ENCODE assay signal across 24 cellular contexts in genomic region chr4:125722009-125722408, GRCh38.
DNase-seq lines count a peak whose midpoint lies in the region; ATAC-seq, FAIRE-seq and TF ChIP-seq lines count a peak whose summit lies in the region.
"Had no signal": no experiment of that assay in that cellular context is flagged by ENCODE, and none has a peak within 500 bp of the region (broad histone marks: within the 10 kb centered on the region; RNA-seq: fewer than 3 reads in every experiment).

No MANE protein-coding gene starts in this region.

- H3K27ac ChIP-seq in HepG2 (ENCODE audit: extremely low read length, insufficient read depth, low read length) (no peak overlapping the region), right lobe of liver (no peak overlapping the region), HCT116 (ENCODE audit: low read depth, low read length) (no peak overlapping the region), GM12878 (ENCODE audit: control insufficient read depth, insufficient read depth) (no peak overlapping the region), hepatocyte (no peak overlapping the region)
- no peak overlapping the region for H3K27ac ChIP-seq in CD8-positive, alpha-beta T cell (ENCODE audit: low read depth, low read length)
- H3K27ac ChIP-seq: BLaER1 treated with 17β-estradiol and CSF1 and Interleukin-3, amounts not matched to agents 10 nM and 100 nM; C4-2B had no signal

- WGBS in HepG2 (ENCODE audit: low lambda C conversion rate), result 89% methylated on average over 2 of the region's 2 CpGs
- WGBS in right lobe of liver (ENCODE audit: insufficient coverage, low coverage, low lambda C conversion rate, missing lambda C conversion rate), result 86% methylated on average over 2 of the region's 2 CpGs
- WGBS in GM12878 (ENCODE audit: insufficient coverage, insufficient replicate concordance, low lambda C conversion rate, missing lambda C conversion rate), result 77% methylated on average over 2 of the region's 2 CpGs
- WGBS in hepatocyte (ENCODE audit: low lambda C conversion rate, missing lambda C conversion rate), result 96% methylated on average over 2 of the region's 2 CpGs

- no peak overlapping the region for H3K27ac Mint-ChIP-seq in CD8-positive, alpha-beta T cell
- H3K27ac Mint-ChIP-seq: B cell; CD4-positive, alpha-beta T cell; CD8-positive, alpha-beta memory T cell had no signal

- POLR2A ChIA-PET in HepG2 (lab: Yijun Ruan, JAX) (no interaction called here), HCT116 (lab: Charles Lee) (no interaction called here), GM12878 (lab: Charles Lee) (no interaction called here)
- POLR2A ChIA-PET in CD8-positive, alpha-beta T cell (lab: Charles Lee), result no interaction called here

- TF ChIP-seq POLR2A in HepG2 (IDR thresholded peaks at IDR 0.05; ENCODE audit: insufficient read depth in 1 of 2, low read depth in 2 of 2, low read length in 2 of 2) (no peak), right lobe of liver (IDR thresholded peaks at IDR 0.05) (no peak), HCT116 (IDR thresholded peaks at IDR 0.05; ENCODE audit: borderline replicate concordance, extremely low read depth, insufficient read depth, insufficient read length) (no peak), GM12878 (IDR thresholded peaks at IDR 0.05; ENCODE audit: low read depth, low read length) (no peak)

- H3K4me1 ChIP-seq in HepG2 (ENCODE audit: insufficient read depth, low read length), result peaks cover 16% of the 10 kb centered on the region; the same call in 1 of the 2 replicates
- H3K4me1 ChIP-seq in right lobe of liver, result peaks cover 0 to 6% (median 0%) of the 10 kb centered on the region in 4 donors
- peaks cover 4 to 13% of the 10 kb centered on the region in 2 experiments; a peak in 3 of 4 replicates for H3K4me1 ChIP-seq in HCT116 (ENCODE audit: control insufficient read depth in 1 of 2, insufficient read depth in 2 of 2, low read length in 2 of 2)
- H3K4me1 ChIP-seq in GM12878 (ENCODE audit: control insufficient read depth, insufficient read depth, low read length), result no peaks in the 10 kb centered on the region
- H3K4me1 ChIP-seq in CD8-positive, alpha-beta T cell (ENCODE audit: insufficient read depth, low read length), result no peaks in the 10 kb centered on the region
- no peaks in the 10 kb centered on the region for H3K4me1 ChIP-seq in hepatocyte (ENCODE audit: insufficient read depth)
- H3K4me1 ChIP-seq: BLaER1 treated with 17β-estradiol and CSF1 and Interleukin-3, amounts not matched to agents 10 nM and 100 nM had no signal

- H3K9me3 Mint-ChIP-seq in CD8-positive, alpha-beta T cell, result no peaks in the 10 kb centered on the region

- BruUV-seq in HepG2 (replicated peaks; lab: Mats Ljungman, UMichigan) (no TSS peak), HCT116 (replicated peaks; lab: Mats Ljungman, UMichigan) (no TSS peak), GM12878 (replicated peaks; lab: Mats Ljungman, UMichigan) (no TSS peak)

- H3K4me3 ChIP-seq in HepG2 (replicated peaks in 1 of 3; ENCODE audit: insufficient read depth in 1 of 3, low read depth in 2 of 3, low read length in 3 of 3), result no peak overlapping the region
- no peak overlapping the region for H3K4me3 ChIP-seq in right lobe of liver
- no peak overlapping the region for H3K4me3 ChIP-seq in HCT116 (replicated peaks in 1 of 2; ENCODE audit: low read depth in 1 of 2, low read length in 2 of 2)
- H3K4me3 ChIP-seq in GM12878, result no peak overlapping the region
- H3K4me3 ChIP-seq in CD8-positive, alpha-beta T cell (ENCODE audit: low read depth, low read length), result no peak overlapping the region
- H3K4me3 ChIP-seq in hepatocyte, result no peak overlapping the region
- H3K4me3 ChIP-seq: A549; BLaER1 treated with 17β-estradiol and CSF1 and Interleukin-3, amounts not matched to agents 10 nM and 100 nM had no signal

- no peak for ATAC-seq in HepG2
- no peak for ATAC-seq in right lobe of liver
- ATAC-seq in HCT116, result no peak
- ATAC-seq in GM12878, result no peak
- no peak for ATAC-seq in CD8-positive, alpha-beta T cell
- ATAC-seq: A549 had no signal

- H3K27me3 Mint-ChIP-seq in CD8-positive, alpha-beta T cell (ENCODE audit: low read depth), result no peaks in the 10 kb centered on the region
- H3K27me3 Mint-ChIP-seq: B cell; CD4-positive, alpha-beta T cell; CD8-positive, alpha-beta memory T cell had no signal

- SMC1A ChIA-PET in GM12878 (lab: Charles Lee; ENCODE audit: uncharacterized antibody, unreplicated experiment), result interaction anchor here (1.4 kb wide), 1 partner anchor 13 kb away, joined by 3 read pairs; no protein-coding TSS in a partner anchor

- no peaks in the 10 kb centered on the region for H3K4me1 Mint-ChIP-seq in CD8-positive, alpha-beta T cell (ENCODE audit: low read depth)
- H3K4me1 Mint-ChIP-seq: B cell; CD8-positive, alpha-beta memory T cell had no signal

- H2AFZ ChIP-seq in HepG2 (ENCODE audit: low read length) (no peak overlapping the region), HCT116 (ENCODE audit: low read depth, low read length, poor library complexity, severe bottlenecking) (peak overlapping the region; percentile 84), GM12878 (ENCODE audit: control insufficient read depth, low read depth, low read length) (no peak overlapping the region), hepatocyte (no peak overlapping the region)

- RAD21 ChIA-PET in HCT116 (lab: Charles Lee; ENCODE audit: low non-redundant PET in 1 of 2, low total read pairs in 2 of 2, uncharacterized antibody in 2 of 2, unreplicated experiment in 2 of 2), result no interaction called here
- RAD21 ChIA-PET in GM12878 (lab: Charles Lee; ENCODE audit: unreplicated experiment), result interaction anchor here (0.6 kb wide), 1 partner anchor 519 kb away, joined by 3 read pairs; no protein-coding TSS in a partner anchor

- no peak for TF ChIP-seq CTCF in HepG2 (CRISPR knock-in tag; IDR thresholded peaks at IDR 0.05)
- no peak for TF ChIP-seq CTCF in right lobe of liver (IDR thresholded peaks at IDR 0.05)
- TF ChIP-seq CTCF in HCT116 (IDR thresholded peaks at IDR 0.05 in 2 of 3, conservative IDR thresholded peaks at IDR 0.05 in 1 of 3; ENCODE audit: borderline replicate concordance in 1 of 3, insufficient read depth in 1 of 3, low read depth in 2 of 3, low read length in 2 of 3), result no peak
- TF ChIP-seq CTCF in GM12878 (IDR thresholded peaks at IDR 0.05 in 2 of 3, conservative IDR thresholded peaks at IDR 0.05 in 1 of 3; ENCODE audit: control insufficient read depth in 2 of 3, extremely low read depth in 1 of 3, insufficient read depth in 1 of 3, low read depth in 3 of 3, low read length in 3 of 3), result no peak
- TF ChIP-seq CTCF in CD8-positive, alpha-beta T cell (IDR thresholded peaks at IDR 0.05), result no peak
- TF ChIP-seq CTCF in hepatocyte (IDR thresholded peaks at IDR 0.05; ENCODE audit: poor library complexity), result no peak

- TF ChIP-seq RAD21 in HepG2 (CRISPR knock-in tag; IDR thresholded peaks at IDR 0.05) (no peak), HCT116 (IDR thresholded peaks at IDR 0.05; ENCODE audit: low read depth) (no peak), GM12878 (IDR thresholded peaks at IDR 0.05; ENCODE audit: insufficient read depth, low read depth, low read length) (no peak)

- in situ Hi-C loops in HepG2 (cut with HindIII; ENCODE audit: extremely low pct_ligation_motif_present, low pct_unique_long_range_greater_than_20kb) (no loop called here), GM12878 (cut with MboI) (no loop called here)

- H3K9me2 ChIP-seq in HCT116 (ENCODE audit: insufficient read depth), result no peaks in the 10 kb centered on the region
- H3K9me2 ChIP-seq in hepatocyte (replicated peaks; ENCODE audit: insufficient read depth), result no peaks in the 10 kb centered on the region

- H3K36me3 ChIP-seq in HepG2 (replicated peaks in 1 of 2; ENCODE audit: control insufficient read depth in 1 of 2, insufficient read depth in 2 of 2, low read length in 2 of 2) (no peaks in the 10 kb centered on the region), right lobe of liver (no peaks in the 10 kb centered on the region), HCT116 (ENCODE audit: control insufficient read depth in 1 of 2, insufficient read depth in 2 of 2, low read length in 2 of 2) (no peaks in the 10 kb centered on the region), GM12878 (ENCODE audit: control insufficient read depth in 2 of 2, insufficient read depth in 2 of 2, low read length in 1 of 2) (no peaks in the 10 kb centered on the region), hepatocyte (replicated peaks; ENCODE audit: insufficient read depth, low read depth) (no peaks in the 10 kb centered on the region)
- no peaks in the 10 kb centered on the region for H3K36me3 ChIP-seq in CD8-positive, alpha-beta T cell (ENCODE audit: insufficient read depth, low read length)
- H3K36me3 ChIP-seq: BLaER1 treated with 17β-estradiol and CSF1 and Interleukin-3, amounts not matched to agents 10 nM and 100 nM had no signal

- intact Hi-C loops in HepG2 (cut with micrococcal nuclease; ENCODE audit: unreplicated experiment) (no loop called here), right lobe of liver (cut with DNase I) (no loop called here), HCT116 (cut with micrococcal nuclease) (no loop called here), GM12878 (cut with micrococcal nuclease; ENCODE audit: unreplicated experiment) (no loop called here)
- intact Hi-C loops in CD8-positive, alpha-beta T cell (cut with DNase I, micrococcal nuclease), result no loop called here

- H3K79me2 ChIP-seq in HepG2 (ENCODE audit: insufficient read depth, low read length), result no peaks in the 10 kb centered on the region
- H3K79me2 ChIP-seq in HCT116 (ENCODE audit: insufficient read depth, low read length), result no peaks in the 10 kb centered on the region
- no peaks in the 10 kb centered on the region for H3K79me2 ChIP-seq in GM12878 (ENCODE audit: control insufficient read depth, insufficient read depth, low read length)
- no peaks in the 10 kb centered on the region for H3K79me2 ChIP-seq in hepatocyte

- DNase-seq in HepG2 (ENCODE audit: low spot score), result no peak
- no peak for DNase-seq in right lobe of liver
- no peak for DNase-seq in HCT116 (ENCODE audit: low read depth, low spot score)
- DNase-seq in GM12878 (ENCODE audit: low read depth, low spot score), result no peak
- DNase-seq in T-helper 2 cell, result no peak
- DNase-seq in CD8-positive, alpha-beta T cell, result no peak
- DNase-seq in hepatocyte (ENCODE audit: low spot score), result no peak
- DNase-seq: AML-193; CD4-positive, alpha-beta T cell; CD8-positive, alpha-beta memory T cell; COR-L47; DMS 273 treated with DMSO at 0.1 percent for 48 hours; DMS153; DMS53; DMS79; DND-41; EL; GDM1 had no signal

- H3K9ac ChIP-seq in HepG2 (ENCODE audit: insufficient read depth, low read depth, low read length), result no peak overlapping the region
- no peak overlapping the region for H3K9ac ChIP-seq in HCT116 (ENCODE audit: low read length)
- no peak overlapping the region for H3K9ac ChIP-seq in GM12878 (ENCODE audit: control insufficient read depth, insufficient read depth, low read length)
- H3K9ac ChIP-seq: BLaER1 treated with 17β-estradiol and CSF1 and Interleukin-3, amounts not matched to agents 10 nM and 100 nM had no signal

- H3K4me2 ChIP-seq in HepG2 (ENCODE audit: low read depth, low read length), result no peak overlapping the region
- no peak overlapping the region for H3K4me2 ChIP-seq in HCT116 (ENCODE audit: low read length)
- H3K4me2 ChIP-seq in GM12878 (ENCODE audit: control insufficient read depth, insufficient read depth), result no peak overlapping the region
- H3K4me2 ChIP-seq in hepatocyte, result no peak overlapping the region
- H3K4me2 ChIP-seq: A549; BLaER1 treated with 17β-estradiol and CSF1 and Interleukin-3, amounts not matched to agents 10 nM and 100 nM had no signal

- no peaks in the 10 kb centered on the region for H3K9me3 ChIP-seq in HepG2 (ENCODE audit: low read length)
- no peaks in the 10 kb centered on the region for H3K9me3 ChIP-seq in right lobe of liver
- H3K9me3 ChIP-seq in HCT116 (ENCODE audit: control insufficient read depth in 1 of 2, insufficient read depth in 1 of 2, low read depth in 1 of 2, low read length in 2 of 2), result no peaks in the 10 kb centered on the region
- no peaks in the 10 kb centered on the region for H3K9me3 ChIP-seq in GM12878 (replicated peaks; ENCODE audit: control insufficient read depth, insufficient read depth, low read length)
- no peaks in the 10 kb centered on the region for H3K9me3 ChIP-seq in CD8-positive, alpha-beta T cell (ENCODE audit: low read length)
- no peaks in the 10 kb centered on the region for H3K9me3 ChIP-seq in hepatocyte (ENCODE audit: low read depth)
- H3K9me3 ChIP-seq: A549; BLaER1 treated with 17β-estradiol and CSF1 and Interleukin-3, amounts not matched to agents 10 nM and 100 nM had no signal

- H3K36me3 Mint-ChIP-seq in CD8-positive, alpha-beta T cell, result no peaks in the 10 kb centered on the region
- H3K36me3 Mint-ChIP-seq: CD8-positive, alpha-beta memory T cell had no signal

- FAIRE-seq in HepG2 (lab: Jason Lieb, UNC) (no peak), GM12878 (lab: Jason Lieb, UNC) (no peak)
- FAIRE-seq: A549, GM12891, GM19239 had no signal

- H3K4me3 Mint-ChIP-seq in CD8-positive, alpha-beta T cell, result no peak overlapping the region
- H3K4me3 Mint-ChIP-seq: B cell; CD4-positive, alpha-beta T cell; CD8-positive, alpha-beta memory T cell had no signal

- CTCF ChIA-PET in HepG2 (lab: Yijun Ruan, JAX; ENCODE audit: low intra/inter-chr PET ratio, low total read pairs) (no interaction called here), HCT116 (lab: Charles Lee) (no interaction called here), GM12878 (lab: Yijun Ruan, JAX) (interaction anchor here (1.7 kb wide), 1 partner anchor 13 kb away, joined by 4 read pairs; no protein-coding TSS in a partner anchor)
- CTCF ChIA-PET in CD8-positive, alpha-beta T cell (lab: Charles Lee), result no interaction called here

- no peaks in the 10 kb centered on the region for H3K27me3 ChIP-seq in HepG2 (ENCODE audit: control insufficient read depth in 1 of 2, insufficient read depth in 2 of 2, low read length in 2 of 2)
- H3K27me3 ChIP-seq in right lobe of liver, result no peaks in the 10 kb centered on the region
- H3K27me3 ChIP-seq in HCT116 (ENCODE audit: insufficient read depth, low read length), result no peaks in the 10 kb centered on the region
- H3K27me3 ChIP-seq in GM12878 (replicated peaks in 1 of 2; ENCODE audit: control insufficient read depth in 2 of 2, insufficient read depth in 2 of 2, low read length in 1 of 2), result no peaks in the 10 kb centered on the region
- no peaks in the 10 kb centered on the region for H3K27me3 ChIP-seq in CD8-positive, alpha-beta T cell (ENCODE audit: insufficient read depth, low read length)
- H3K27me3 ChIP-seq in hepatocyte, result no peaks in the 10 kb centered on the region
- H3K27me3 ChIP-seq: BLaER1 treated with 17β-estradiol and CSF1 and Interleukin-3, amounts not matched to agents 10 nM and 100 nM had no signal

- TF ChIP-seq EP300 in HepG2 (IDR thresholded peaks at IDR 0.05; ENCODE audit: low read depth in 2 of 2, low read length in 2 of 2) (no peak), HepG2 (CRISPR knock-in tag; IDR thresholded peaks at IDR 0.05; ENCODE audit: borderline replicate concordance) (no peak), GM12878 (IDR thresholded peaks at IDR 0.05; ENCODE audit: borderline replicate concordance in 1 of 2, control insufficient read depth in 1 of 2, low read depth in 2 of 2, low read length in 2 of 2) (no peak)

- no peaks in the 10 kb centered on the region for H4K20me1 ChIP-seq in HepG2 (ENCODE audit: insufficient read depth, low read length)
- no peaks in the 10 kb centered on the region for H4K20me1 ChIP-seq in HCT116 (ENCODE audit: insufficient read depth)
- H4K20me1 ChIP-seq in GM12878 (ENCODE audit: control insufficient read depth, insufficient read depth), result no peaks in the 10 kb centered on the region
- no peaks in the 10 kb centered on the region for H4K20me1 ChIP-seq in hepatocyte (ENCODE audit: insufficient read depth, poor library complexity, severe bottlenecking)
- H4K20me1 ChIP-seq: BLaER1 treated with 17β-estradiol and CSF1 and Interleukin-3, amounts not matched to agents 10 nM and 100 nM had no signal

Comparison
In these comparisons a context has a peak if more than half of its experiments do, and no peak if none do; other contexts are left out.
1. Of the 75 proteins assayed by ChIP-seq in both HepG2 and GM12878: peak only in HepG2: none; only in GM12878: none; in both: ZBTB40; in neither: 74.